In genomic region chr5:121430538-121430937, GRCh38 we compare ENCODE assay signal across 28 cellular contexts.
DNase-seq lines count a peak whose midpoint lies in the region; ATAC-seq and TF ChIP-seq lines count a peak whose summit lies in the region.
"Had no signal": no experiment of that assay in that cellular context is flagged by ENCODE, and none has a peak within 500 bp of the region (broad histone marks: within the 10 kb centered on the region; RNA-seq: fewer than 3 reads in every experiment).

No MANE protein-coding gene starts in this region.

- no peaks in the 10 kb centered on the region for H3K23me2 ChIP-seq in H9 (ENCODE audit: insufficient read length, low read depth, low read length, poor library complexity, severe bottlenecking)

- no peak overlapping the region for H4K91ac ChIP-seq in H9 (ENCODE audit: insufficient read length, low read depth, low read length)

- H3K14ac ChIP-seq in H9 (ENCODE audit: insufficient read depth, low read length): no peak overlapping the region

- H3K27ac ChIP-seq in H9 (ENCODE audit: insufficient read length, low read depth, low read length): no peak overlapping the region
- H3K27ac ChIP-seq in colonic mucosa: no peak overlapping the region
- H3K27ac ChIP-seq: foreskin keratinocyte, heart right ventricle, HL-60, thoracic aorta had no signal

- no peak for DNase-seq in H9
- peak; percentile 15 for DNase-seq in NCI-H1105 treated with DMSO at 0.1 percent for 48 hours (lab: John Stamatoyannopoulos, UW)
- no peak for DNase-seq in WTC11 (ENCODE audit: low spot score)
- DNase-seq in left kidney (ENCODE audit: low read depth, low spot score): peak; percentile 46
- DNase-seq in colonic mucosa: no peak
- DNase-seq in LoVo (ENCODE audit: low spot score): no peak
- DNase-seq: activated CD4-positive, alpha-beta memory T cell treated with anti-CD3 and anti-CD28 coated beads for 36 hours; activated CD8-positive, alpha-beta memory T cell treated with anti-CD3 and anti-CD28 coated beads, Interleukin-2, amount 50 U/mL, for 4 hours; activated naive CD4-positive, alpha-beta T cell treated with anti-CD3 and anti-CD28 coated beads, Interleukin-2, amount 10 ng/mL, durations not matched to agents 7 days and 5 days; C1 segment of cervical spinal cord; Caco-2; effector CD8-positive, alpha-beta T cell; erythroblast; foreskin keratinocyte; heart right ventricle; left colon; naive B cell; NCI-H1092 treated with DMSO at 0.1 percent for 48 hours; NCI-H1930; NCI-H446; SHP77 treated with DMSO at 0.1 percent for 48 hours; T-helper 9 cell had no signal

- CTCF ChIA-PET in WTC11 (lab: Charles Lee): no interaction called here

- H4K8ac ChIP-seq in H9 (replicated peaks; ENCODE audit: insufficient read length, low read depth, low read length): no peak overlapping the region

- H3K79me2 ChIP-seq in H9 (ENCODE audit: insufficient read depth, low read length): no peaks in the 10 kb centered on the region

- peak; percentile 57 for ATAC-seq in WTC11
- ATAC-seq in HG02938 (IDR thresholded peaks at IDR 0.05; ENCODE audit: unreplicated experiment): no peak
- ATAC-seq: foreskin keratinocyte, GM12878, heart right ventricle, left colon, Panc1 had no signal

- no peak overlapping the region for H3K4me3 ChIP-seq in colonic mucosa
- H3K4me3 ChIP-seq: GM12878, heart right ventricle, thoracic aorta had no signal

- H2BK15ac ChIP-seq in H9 (ENCODE audit: low read depth, low read length): no peak overlapping the region

- no peak for TF ChIP-seq CTCF in H9 (conservative IDR thresholded peaks at IDR 0.05)
- TF ChIP-seq CTCF in WTC11 (IDR thresholded peaks at IDR 0.05): no peak
- TF ChIP-seq CTCF in colonic mucosa (IDR thresholded peaks at IDR 0.05): no peak

- H3K4me1 ChIP-seq in H9 (ENCODE audit: insufficient read depth, low read length) (no peaks in the 10 kb centered on the region), colonic mucosa (no peaks in the 10 kb centered on the region)
- H3K4me1 ChIP-seq: Caco-2, foreskin keratinocyte, heart right ventricle had no signal

- intact Hi-C loops in colonic mucosa (cut with DNase I): no loop called here

- H3K27me3 Mint-ChIP-seq in H9 (ENCODE audit: low read depth) (no peaks in the 10 kb centered on the region), WTC11 (ENCODE audit: low read depth) (no peaks in the 10 kb centered on the region)
- H3K27me3 Mint-ChIP-seq: activated CD4-positive, alpha-beta memory T cell treated with anti-CD3 and anti-CD28 coated beads for 36 hours; activated naive CD4-positive, alpha-beta T cell treated with anti-CD3 and anti-CD28 coated beads, Interleukin-2, amount 10 ng/mL, durations not matched to agents 7 days and 5 days; naive B cell; stimulated activated naive CD8-positive, alpha-beta T cell treated with anti-CD3 and anti-CD28 coated beads, Interleukin-15, Interleukin-2, amounts not matched to agents 100 ng/mL and 50 ng/mL, for 24 hours had no signal

- H3K4me3 Mint-ChIP-seq in H9: no peak overlapping the region
- no peak overlapping the region for H3K4me3 Mint-ChIP-seq in WTC11
- H3K4me3 Mint-ChIP-seq: activated CD4-positive, alpha-beta memory T cell treated with anti-CD3 and anti-CD28 coated beads for 36 hours; activated naive CD4-positive, alpha-beta T cell treated with anti-CD3 and anti-CD28 coated beads, Interleukin-2, amount 10 ng/mL, durations not matched to agents 7 days and 5 days; naive B cell; stimulated activated naive CD8-positive, alpha-beta T cell treated with anti-CD3 and anti-CD28 coated beads, Interleukin-15, Interleukin-2, amounts not matched to agents 100 ng/mL and 50 ng/mL, for 24 hours had no signal

- no peak overlapping the region for H4K5ac ChIP-seq in H9 (ENCODE audit: insufficient read length, low read depth, low read length)

- no peak overlapping the region for H2BK120ac ChIP-seq in H9 (ENCODE audit: low read depth, low read length, poor library complexity, severe bottlenecking)

- H3K9me3 Mint-ChIP-seq in H9 (peaks cover 0 to 2% of the 10 kb centered on the region in 2 experiments; a peak in 2 of 5 replicates), WTC11 (peaks cover 11% of the 10 kb centered on the region)
- H3K9me3 Mint-ChIP-seq: stimulated activated naive CD8-positive, alpha-beta T cell treated with anti-CD3 and anti-CD28 coated beads, Interleukin-15, Interleukin-2, amounts not matched to agents 100 ng/mL and 50 ng/mL, for 24 hours had no signal

- H3K9me3 ChIP-seq in H9 (ENCODE audit: control insufficient read depth, low read depth, low read length) (no peaks in the 10 kb centered on the region), colonic mucosa (no peaks in the 10 kb centered on the region)
- H3K9me3 ChIP-seq: Caco-2, heart right ventricle, thoracic aorta had no signal

- no peak overlapping the region for H3K4ac ChIP-seq in H9 (ENCODE audit: low read depth, low read length)

- H2AK5ac ChIP-seq in H9 (ENCODE audit: insufficient read length, low read length): no peak overlapping the region

- POLR2A ChIA-PET in WTC11 (lab: Charles Lee): no interaction called here

- H3K18ac ChIP-seq in H9 (ENCODE audit: insufficient read length, low read depth, low read length): no peak overlapping the region

- H3K4me1 Mint-ChIP-seq in H9 (peaks cover 4 to 5% of the 10 kb centered on the region in 2 experiments), WTC11 (peaks cover 5% of the 10 kb centered on the region)
- H3K4me1 Mint-ChIP-seq: activated naive CD4-positive, alpha-beta T cell treated with anti-CD3 and anti-CD28 coated beads, Interleukin-2, amount 10 ng/mL, durations not matched to agents 7 days and 5 days; naive B cell had no signal

- H3K23ac ChIP-seq in H9 (ENCODE audit: insufficient read length, low read depth, low read length): no peak overlapping the region

- no peak overlapping the region for H3K4me2 ChIP-seq in H9 (ENCODE audit: insufficient read depth, insufficient read length, low read length)

- H3K27ac Mint-ChIP-seq in H9: peak overlapping the region; percentile 35 to 81 (median 45); a peak in 2 of 7 replicates
- H3K27ac Mint-ChIP-seq in WTC11: peak overlapping the region; percentile 69; the same call in 1 of the 2 replicates
- H3K27ac Mint-ChIP-seq: activated CD4-positive, alpha-beta memory T cell treated with anti-CD3 and anti-CD28 coated beads for 36 hours; activated naive CD4-positive, alpha-beta T cell treated with anti-CD3 and anti-CD28 coated beads, Interleukin-2, amount 10 ng/mL, durations not matched to agents 7 days and 5 days; stimulated activated naive CD8-positive, alpha-beta T cell treated with anti-CD3 and anti-CD28 coated beads, Interleukin-15, Interleukin-2, amounts not matched to agents 100 ng/mL and 50 ng/mL, for 24 hours had no signal

- H3K79me1 ChIP-seq in H9 (ENCODE audit: insufficient read depth, low read depth, low read length, poor library complexity, severe bottlenecking): no peaks in the 10 kb centered on the region

- no peak overlapping the region for H2AFZ ChIP-seq in H9 (ENCODE audit: low read length)

- no peaks in the 10 kb centered on the region for H3K36me3 Mint-ChIP-seq in H9 (ENCODE audit: insufficient read depth in 1 of 3, low read depth in 3 of 3)
- 0 out of 2 replicates have a peak, but pooled peaks cover 2% of the 10 kb centered on the region for H3K36me3 Mint-ChIP-seq in WTC11
- H3K36me3 Mint-ChIP-seq: activated CD4-positive, alpha-beta memory T cell treated with anti-CD3 and anti-CD28 coated beads for 36 hours; activated naive CD4-positive, alpha-beta T cell treated with anti-CD3 and anti-CD28 coated beads, Interleukin-2, amount 10 ng/mL, durations not matched to agents 7 days and 5 days; naive B cell had no signal

- no peak overlapping the region for H3T11ph ChIP-seq in H9 (ENCODE audit: low read length)

- H4K20me1 ChIP-seq in H9 (ENCODE audit: control insufficient read depth, insufficient read depth, insufficient read length): no peaks in the 10 kb centered on the region

- H3K9ac ChIP-seq in H9 (ENCODE audit: extremely low read depth, insufficient read length, low read length) (no peak overlapping the region), colonic mucosa (ENCODE audit: low read depth in 2 of 2, low read length in 2 of 2) (no peak overlapping the region)

- H3K27me3 ChIP-seq in H9 (ENCODE audit: insufficient read depth, low read length): no peaks in the 10 kb centered on the region
- H3K27me3 ChIP-seq in colonic mucosa: no peaks in the 10 kb centered on the region
- H3K27me3 ChIP-seq: foreskin keratinocyte, heart right ventricle had no signal

- no peaks in the 10 kb centered on the region for H3K36me3 ChIP-seq in colonic mucosa
- H3K36me3 ChIP-seq: heart right ventricle, thoracic aorta had no signal

- no CpG with 5 or more reads among the region's 4 CpGs for WGBS in H9 (ENCODE audit: extremely low coverage, insufficient read length, low lambda C conversion rate)

- H2BK5ac ChIP-seq in H9 (ENCODE audit: insufficient read length, low read length): no peak overlapping the region

- no peak overlapping the region for H2BK12ac ChIP-seq in H9 (ENCODE audit: insufficient read length, low read depth, low read length)

- H3K56ac ChIP-seq in H9 (ENCODE audit: insufficient read length, low read depth, low read length): no peak overlapping the region

- H2BK20ac ChIP-seq in H9 (ENCODE audit: low read depth, low read length, poor library complexity, severe bottlenecking): no peak overlapping the region

TF ChIP-seq in WTC11, 78 proteins besides CTCF, POLR2A, EP300 and RAD21 (continues in another document):
- TF ChIP-seq GRHL2 (CRISPR knock-in tag; IDR thresholded peaks at IDR 0.05; ENCODE audit: insufficient replicate concordance, severe bottlenecking): no peak
- TF ChIP-seq ETV6 (CRISPR knock-in tag; IDR thresholded peaks at IDR 0.05): no peak
- TF ChIP-seq NR2C2 (CRISPR knock-in tag; IDR thresholded peaks at IDR 0.05): no peak
- no peak for TF ChIP-seq MXD4 (CRISPR knock-in tag; IDR thresholded peaks at IDR 0.05; ENCODE audit: borderline replicate concordance)
- no peak for TF ChIP-seq PRRX2 (CRISPR knock-in tag; IDR thresholded peaks at IDR 0.05)
- TF ChIP-seq GABPB1 (CRISPR knock-in tag; IDR thresholded peaks at IDR 0.05): no peak
- no peak for TF ChIP-seq ZNF671 (CRISPR knock-in tag; IDR thresholded peaks at IDR 0.05)
- no peak for TF ChIP-seq EMX1 (CRISPR knock-in tag; IDR thresholded peaks at IDR 0.05)
- no peak for TF ChIP-seq RORB (CRISPR knock-in tag; IDR thresholded peaks at IDR 0.05)
- TF ChIP-seq CDX4 (CRISPR knock-in tag; IDR thresholded peaks at IDR 0.05; ENCODE audit: borderline replicate concordance): no peak
- no peak for TF ChIP-seq JAZF1 (CRISPR knock-in tag; IDR thresholded peaks at IDR 0.05)

Comparison
In these comparisons a context has a peak if more than half of its experiments do, and no peak if none do; other contexts are left out.
1. DNase-seq: peak in NCI-H1105 treated with DMSO at 0.1 percent for 48 hours (single experiment) and left kidney (single experiment); none in H9 (single experiment), WTC11 (single experiment), colonic mucosa (single experiment) and LoVo (single experiment).